Comparison of ENCODE assay signal across 10 cellular contexts in genomic region chr3:46811615-46812236, GRCh38. TPM values are rescaled to one million over a fixed set of nuclear protein-coding genes. Genes with fewer than 3 reads are reported as not detected.
DNase-seq lines count a peak whose midpoint lies in the region; ATAC-seq and TF ChIP-seq lines count a peak whose summit lies in the region.
"Had no signal": no experiment of that assay in that cellular context is flagged by ENCODE, and none has a peak within 500 bp of the region (broad histone marks: within the 10 kb centered on the region; RNA-seq: fewer than 3 reads in every experiment).

No MANE protein-coding gene starts in this region.

- TF ChIP-seq POLR2A in transverse colon (IDR thresholded peaks at IDR 0.05), result no peak

- H4K5ac ChIP-seq in mesendoderm (ENCODE audit: low read length), result no peak overlapping the region

- H3K4ac ChIP-seq in mesendoderm (ENCODE audit: low read depth, low read length), result no peak overlapping the region

- peak overlapping the region; percentile 46 for H3K4me3 Mint-ChIP-seq in activated T-cell treated with anti-CD3 and anti-CD28 coated beads, Interleukin-2, amount 50 U/mL, for 4 hours

- no peak for TF ChIP-seq EP300 in transverse colon (IDR thresholded peaks at IDR 0.05; ENCODE audit: low read depth)

- H3K4me3 ChIP-seq in effector memory CD4-positive, alpha-beta T cell (ENCODE audit: insufficient read depth, low read depth, low read length, poor library complexity, severe bottlenecking), result peak overlapping the region; percentile 45
- H3K4me3 ChIP-seq in mesendoderm (ENCODE audit: low read length), result peak overlapping the region; percentile 13
- H3K4me3 ChIP-seq in transverse colon, result peak overlapping the region in 3 of 4 donors; percentile 18 to 46 (median 30)

- peaks cover 20% of the 10 kb centered on the region for H3K4me1 Mint-ChIP-seq in activated T-cell treated with anti-CD3 and anti-CD28 coated beads, Interleukin-2, amount 50 U/mL, for 4 hours (ENCODE audit: low read depth)

- H3K36me3 ChIP-seq in effector memory CD4-positive, alpha-beta T cell (ENCODE audit: control insufficient read depth, insufficient read depth, low read length), result no peaks in the 10 kb centered on the region
- no peaks in the 10 kb centered on the region for H3K36me3 ChIP-seq in mesendoderm (ENCODE audit: control insufficient read depth, insufficient read depth, low read length)
- H3K36me3 ChIP-seq in transverse colon, result no peaks in the 10 kb centered on the region
- H3K36me3 ChIP-seq: BE2C had no signal

- H3K9ac ChIP-seq in mesendoderm (ENCODE audit: low read length), result peak overlapping the region; percentile 71

- no peak overlapping the region for H2BK120ac ChIP-seq in mesendoderm (ENCODE audit: low read depth, low read length)

- no peak overlapping the region for H2BK15ac ChIP-seq in mesendoderm (replicated peaks; ENCODE audit: low read depth)

- no peaks in the 10 kb centered on the region for H3K9me3 Mint-ChIP-seq in activated T-cell treated with anti-CD3 and anti-CD28 coated beads, Interleukin-2, amount 50 U/mL, for 4 hours

- H3K36me3 Mint-ChIP-seq in activated T-cell treated with anti-CD3 and anti-CD28 coated beads, Interleukin-2, amount 50 U/mL, for 4 hours (ENCODE audit: insufficient read depth), result no peaks in the 10 kb centered on the region

- no peak overlapping the region for H2AK5ac ChIP-seq in mesendoderm (ENCODE audit: low read length)

- WGBS in mesendoderm (ENCODE audit: extremely low coverage, insufficient coverage, low lambda C conversion rate), result no CpG with 5 or more reads among the region's 15 CpGs
- WGBS in transverse colon (ENCODE audit: low coverage in 1 of 2), 2 donors, result 68% methylated on average over 15 of the region's 15 CpGs; no CpG with 5 or more reads in 1 of the 2 donors

- intact Hi-C loops in transverse colon (cut with DNase I; ENCODE audit: low total_unique reads), result no loop called here

- TF ChIP-seq CTCF in transverse colon (IDR thresholded peaks at IDR 0.05), result no peak

- no peak overlapping the region for H4K8ac ChIP-seq in mesendoderm (ENCODE audit: low read depth, low read length)

- peaks cover 7% of the 10 kb centered on the region for H3K27me3 Mint-ChIP-seq in activated T-cell treated with anti-CD3 and anti-CD28 coated beads, Interleukin-2, amount 50 U/mL, for 4 hours (ENCODE audit: low read depth)

- H2BK5ac ChIP-seq in mesendoderm (ENCODE audit: low read length), result no peak overlapping the region

- no peaks in the 10 kb centered on the region for H3K9me3 ChIP-seq in effector memory CD4-positive, alpha-beta T cell (ENCODE audit: control insufficient read depth, low read length)
- H3K9me3 ChIP-seq in transverse colon, result no peaks in the 10 kb centered on the region
- H3K9me3 ChIP-seq: BE2C had no signal

- peak overlapping the region; percentile 54 for H3K18ac ChIP-seq in mesendoderm (ENCODE audit: low read length)

- in situ Hi-C loops in transverse colon (cut with MboI; ENCODE audit: low pct_ligation_motif_present in 1 of 4, low pct_unique_long_range_greater_than_20kb in 1 of 4, low sequenced_read_pairs in 3 of 4), result no loop called here

- peaks cover 4% of the 10 kb centered on the region for H3K4me1 ChIP-seq in effector memory CD4-positive, alpha-beta T cell (ENCODE audit: control insufficient read depth, insufficient read depth, low read length, poor library complexity, severe bottlenecking)
- peaks cover 10% of the 10 kb centered on the region for H3K4me1 ChIP-seq in mesendoderm (ENCODE audit: control insufficient read depth, low read depth, low read length)
- peaks cover 5 to 12% (median 11%) of the 10 kb centered on the region in 4 donors for H3K4me1 ChIP-seq in transverse colon
- H3K4me1 ChIP-seq: BE2C had no signal

- no peaks in the 10 kb centered on the region for H3K27me3 ChIP-seq in effector memory CD4-positive, alpha-beta T cell (replicated peaks; ENCODE audit: control insufficient read depth, insufficient read depth, low read length, poor library complexity, severe bottlenecking)
- H3K27me3 ChIP-seq in mesendoderm (ENCODE audit: insufficient read depth, low read length, poor library complexity), result no peaks in the 10 kb centered on the region
- H3K27me3 ChIP-seq in transverse colon, result peaks cover 7% of the 10 kb centered on the region
- H3K27me3 ChIP-seq: BE2C had no signal

- no peaks in the 10 kb centered on the region for H3K79me1 ChIP-seq in mesendoderm (ENCODE audit: low read length)

- H3K4me2 ChIP-seq in mesendoderm (ENCODE audit: low read length), result peak overlapping the region; percentile 78

- no peak overlapping the region for H3K27ac ChIP-seq in effector memory CD4-positive, alpha-beta T cell (ENCODE audit: insufficient read depth, low read length, poor library complexity, severe bottlenecking)
- H3K27ac ChIP-seq in mesendoderm (ENCODE audit: low read depth, low read length) (no peak overlapping the region), transverse colon (no peak overlapping the region)

- peak in 1 of 2 donors; percentile 9 for ATAC-seq in activated T-cell treated with anti-CD3 and anti-CD28 coated beads, Interleukin-2, amount 50 U/mL, for 4 hours

- peak overlapping the region; percentile 48 for H3K23ac ChIP-seq in mesendoderm (ENCODE audit: low read length)

- peak overlapping the region; percentile 90 for H3K56ac ChIP-seq in mesendoderm (ENCODE audit: low read length)

- no peaks in the 10 kb centered on the region for H3K79me2 ChIP-seq in mesendoderm (ENCODE audit: control insufficient read depth, insufficient read depth, low read length)

- DNase-seq in activated T-cell treated with anti-CD3 and anti-CD28 coated beads, Interleukin-2, amount 50 U/mL, for 4 hours, result no peak
- DNase-seq in activated T-cell treated with anti-CD3 and anti-CD28 coated beads, Interleukin-2, amount 50 U/mL, for 1 hour, result no peak
- DNase-seq in effector memory CD4-positive, alpha-beta T cell, result no peak
- DNase-seq in mesendoderm (peak; percentile 91), transverse colon (no peak), activated gamma-delta T cell (lab: John Stamatoyannopoulos, UW) (no peak), NCI-H2196 treated with DMSO at 0.1 percent for 48 hours (lab: John Stamatoyannopoulos, UW; ENCODE audit: unreplicated experiment) (no peak)
- no peak for DNase-seq in activated CD4-positive, alpha-beta T cell treated with anti-CD3 and anti-CD28 coated beads, Interleukin-2, amount 50 U/mL, for 1 hour
- DNase-seq: cerebellar nuclear complex had no signal

RNA-seq across cellular contexts. Expression of gene MYL3, which starts 51.5 kb away (rescaled TPM):
- not detected for total RNA-seq in activated T-cell treated with anti-CD3 and anti-CD28 coated beads, Interleukin-2, amount 50 U/mL, for 4 hours
- 0.24 TPM for polyA plus RNA-seq in mesendoderm (2013, experiment 1 of 2)
- polyA plus RNA-seq in mesendoderm (2013, experiment 2 of 2), result 0.11 TPM
- 10 to 100 TPM in 1 of 4 donors, 1 to 10 TPM in 1, under 1 TPM in 1, not detected in 1; 0.82 to 16.1 (median 1.4) TPM for total RNA-seq in transverse colon
